Comparison of ENCODE assay signal across 1 cellular context in genomic region chr5:146466521-146467349, GRCh38.
TF ChIP-seq lines count a peak whose summit lies in the region.

No MANE protein-coding gene starts in this region.

TF ChIP-seq in IMR-90, 13 proteins besides CTCF, POLR2A, EP300 and RAD21 (continued from another document):
- no peak for TF ChIP-seq CEBPB (IDR thresholded peaks at IDR 0.05; ENCODE audit: low read depth, low read length)
- no peak for TF ChIP-seq FOS (IDR thresholded peaks at IDR 0.05; ENCODE audit: low read depth, low read length)
- TF ChIP-seq NFE2L2 (IDR thresholded peaks at IDR 0.05; ENCODE audit: low read depth, low read length): no peak
- no peak for TF ChIP-seq USF2 (IDR thresholded peaks at IDR 0.05; ENCODE audit: low read depth, low read length)
- no peak for TF ChIP-seq CHD1 (IDR thresholded peaks at IDR 0.05; ENCODE audit: low read depth, low read length)
- TF ChIP-seq BHLHE40 (IDR thresholded peaks at IDR 0.05; ENCODE audit: low read depth, low read length): no peak
- TF ChIP-seq RCOR1 (IDR thresholded peaks at IDR 0.05; ENCODE audit: insufficient replicate concordance, low read length): no peak
- TF ChIP-seq MAZ (IDR thresholded peaks at IDR 0.05; ENCODE audit: borderline replicate concordance, low read depth, low read length): no peak
- TF ChIP-seq MAFK (IDR thresholded peaks at IDR 0.05; ENCODE audit: low read depth, low read length): no peak
- no peak for TF ChIP-seq ELK1 (IDR thresholded peaks at IDR 0.05; ENCODE audit: borderline replicate concordance, low read depth, low read length)
